In genomic region chrX:20181563-20182329, GRCh38 we compare ENCODE assay signal across 13 cellular contexts. TPM values are rescaled to one million over a fixed set of nuclear protein-coding genes. Genes with fewer than 3 reads are reported as not detected.
A peak's percentile ranks its signal among the peaks of the same experiment; 100 is the strongest.
DNase-seq lines count a peak whose midpoint lies in the region; ATAC-seq, FAIRE-seq and TF ChIP-seq lines count a peak whose summit lies in the region.
"Had no signal": no experiment of that assay in that cellular context is flagged by ENCODE, and none has a peak within 500 bp of the region (broad histone marks: within the 10 kb centered on the region; RNA-seq: fewer than 3 reads in every experiment).

No MANE protein-coding gene starts in this region.

- H3K4me3 Mint-ChIP-seq in CD4-positive, CD25-positive, alpha-beta regulatory T cell = peak overlapping the region in 1 of 4 donors; percentile 17
- H3K4me3 Mint-ChIP-seq: neural progenitor cell had no signal

- 65% methylated on average over 2 of the region's 3 CpGs for WGBS in K562 (ENCODE audit: insufficient coverage, low coverage, missing lambda C conversion rate)

- TF ChIP-seq EP300 in K562 (IDR thresholded peaks at IDR 0.05; ENCODE audit: low read length) = no peak

- H3K36me3 Mint-ChIP-seq in CD4-positive, CD25-positive, alpha-beta regulatory T cell = peaks cover 8% of the 10 kb centered on the region

- no peaks in the 10 kb centered on the region for H3K79me2 ChIP-seq in K562 (ENCODE audit: control insufficient read depth, insufficient read depth, low read length)

- H3K27ac ChIP-seq in CD4-positive, CD25-positive, alpha-beta regulatory T cell (ENCODE audit: insufficient read depth, low read length, poor library complexity, severe bottlenecking) = no peak overlapping the region
- H3K27ac ChIP-seq in SJSA1 (0 out of 2 replicates have a peak overlapping the region, but pooled peaks have one; percentile 11), K562 (ENCODE audit: extremely low read depth, low read depth, low read length) (no peak overlapping the region)
- H3K27ac ChIP-seq: neural progenitor cell had no signal

- peak overlapping the region; percentile 3 to 76 (median 40) for H3K27ac Mint-ChIP-seq in CD4-positive, CD25-positive, alpha-beta regulatory T cell
- H3K27ac Mint-ChIP-seq: neural progenitor cell had no signal

- ATAC-seq in CD4-positive, CD25-positive, alpha-beta regulatory T cell (ENCODE audit: low read depth in 2 of 2) = no peak
- ATAC-seq in GM19023 (IDR thresholded peaks at IDR 0.05; ENCODE audit: unreplicated experiment) (peak; percentile 48), K562 (no peak), left cardiac atrium (no peak)
- ATAC-seq: sciatic nerve had no signal

- H3K4me1 ChIP-seq in CD4-positive, CD25-positive, alpha-beta regulatory T cell (ENCODE audit: control insufficient read depth, insufficient read depth, low read length, poor library complexity, severe bottlenecking) = peaks cover 12% of the 10 kb centered on the region
- peaks cover 6% of the 10 kb centered on the region for H3K4me1 ChIP-seq in SJSA1 (replicated peaks)
- no peaks in the 10 kb centered on the region for H3K4me1 ChIP-seq in K562 (replicated peaks in 1 of 2; ENCODE audit: control insufficient read depth in 2 of 2, insufficient read depth in 2 of 2, low read length in 2 of 2)
- H3K4me1 ChIP-seq: neural progenitor cell had no signal

- peaks cover 25% of the 10 kb centered on the region for H3K36me3 ChIP-seq in CD4-positive, CD25-positive, alpha-beta regulatory T cell (ENCODE audit: control insufficient read depth, insufficient read depth, low read length)
- H3K36me3 ChIP-seq in SJSA1 = 0 out of 2 replicates have a peak, but pooled peaks cover 3% of the 10 kb centered on the region
- peaks cover 29% of the 10 kb centered on the region; the same call in 2 of the 3 replicates for H3K36me3 ChIP-seq in K562 (ENCODE audit: control insufficient read depth, insufficient read depth, low read length)
- H3K36me3 ChIP-seq: neural progenitor cell had no signal

- H3K9me1 ChIP-seq in K562 (ENCODE audit: control insufficient read depth, insufficient read depth, low read length) = no peaks in the 10 kb centered on the region

- no peak overlapping the region for H3K4me2 ChIP-seq in K562 (ENCODE audit: insufficient read depth, low read length)
- H3K4me2 ChIP-seq: neural progenitor cell had no signal

- peak in 1 of 3 donors; percentile 23 for DNase-seq in CD4-positive, CD25-positive, alpha-beta regulatory T cell
- DNase-seq in SJSA1 (ENCODE audit: low read depth in 1 of 2, low spot score in 2 of 2) (no peak), K562 (ENCODE audit: extremely low read depth in 1 of 4, low spot score in 3 of 4) (no peak), SIG-M5 (lab: John Stamatoyannopoulos, UW) (no peak), hypothalamus (lab: John Stamatoyannopoulos, UW) (no peak), NCI-H2227 (lab: John Stamatoyannopoulos, UW; ENCODE audit: unreplicated experiment) (no peak), left cardiac atrium (no peak)
- DNase-seq: central memory CD4-positive, alpha-beta T cell; NCI-H1694; NCI-H774 had no signal

- TF ChIP-seq RAD21 in K562 (CRISPR knock-in tag; conservative IDR thresholded peaks at IDR 0.05 in 1 of 2, IDR thresholded peaks at IDR 0.05 in 1 of 2) = no peak

- no peak for FAIRE-seq in K562 (lab: Jason Lieb, UNC)

- H3K27me3 ChIP-seq in CD4-positive, CD25-positive, alpha-beta regulatory T cell (ENCODE audit: control insufficient read depth, insufficient read depth, low read length) = no peaks in the 10 kb centered on the region
- no peaks in the 10 kb centered on the region for H3K27me3 ChIP-seq in SJSA1 (replicated peaks)
- H3K27me3 ChIP-seq in K562 (ENCODE audit: control insufficient read depth in 2 of 2, insufficient read depth in 2 of 2, low read length in 2 of 2) = no peaks in the 10 kb centered on the region
- H3K27me3 ChIP-seq: neural progenitor cell had no signal

- no peaks in the 10 kb centered on the region for H3K9me3 ChIP-seq in CD4-positive, CD25-positive, alpha-beta regulatory T cell (ENCODE audit: control insufficient read depth in 2 of 2, low read length in 2 of 2)
- H3K9me3 ChIP-seq in SJSA1 (replicated peaks) (no peaks in the 10 kb centered on the region), K562 (replicated peaks; ENCODE audit: control insufficient read depth, insufficient read depth, low read depth, low read length) (no peaks in the 10 kb centered on the region)

- H3K27me3 Mint-ChIP-seq in CD4-positive, CD25-positive, alpha-beta regulatory T cell = no peaks in the 10 kb centered on the region

- CTCF ChIA-PET in K562 (lab: Yijun Ruan, JAX; ENCODE audit: low intra/inter-chr PET ratio) = no interaction called here

- POLR2A ChIA-PET in K562 (lab: Yijun Ruan, JAX) = interaction anchor here (1.5 kb wide), 2 partner anchors 9 to 12 kb away, joined by 3 to 6 read pairs; no protein-coding TSS in a partner anchor

- H4K20me1 ChIP-seq in K562 (replicated peaks; ENCODE audit: control insufficient read depth, insufficient read depth, low read length) = no peaks in the 10 kb centered on the region

- intact Hi-C loops in K562 (cut with micrococcal nuclease) = no loop called here
- intact Hi-C loops in left cardiac atrium (cut with DNase I) = no loop called here

- no peak for TF ChIP-seq POLR2A in K562 (conservative IDR thresholded peaks at IDR 0.05)

- H3K9ac ChIP-seq in K562 (ENCODE audit: insufficient read depth in 1 of 2, low read depth in 2 of 2, low read length in 2 of 2) = no peak overlapping the region
- H3K9ac ChIP-seq: neural progenitor cell had no signal

- in situ Hi-C loops in K562 (cut with MboI) = no loop called here

- H2AFZ ChIP-seq in K562 (ENCODE audit: low read depth, low read length) = no peak overlapping the region
- H2AFZ ChIP-seq: neural progenitor cell had no signal

- H3K9me3 Mint-ChIP-seq in CD4-positive, CD25-positive, alpha-beta regulatory T cell = no peaks in the 10 kb centered on the region
- H3K9me3 Mint-ChIP-seq: neural progenitor cell had no signal

- H3K4me3 ChIP-seq in CD4-positive, CD25-positive, alpha-beta regulatory T cell (ENCODE audit: low read depth, low read length) = no peak overlapping the region
- H3K4me3 ChIP-seq in SJSA1 (no peak overlapping the region), K562 (no peak overlapping the region)
- H3K4me3 ChIP-seq: neural progenitor cell had no signal

- peaks cover 9 to 22% (median 11%) of the 10 kb centered on the region in 4 donors for H3K4me1 Mint-ChIP-seq in CD4-positive, CD25-positive, alpha-beta regulatory T cell
- H3K4me1 Mint-ChIP-seq: neural progenitor cell had no signal

- TF ChIP-seq CTCF in K562 (IDR thresholded peaks at IDR 0.05 in 2 of 3, conservative IDR thresholded peaks at IDR 0.05 in 1 of 3; ENCODE audit: insufficient read depth in 2 of 3, low read depth in 1 of 3, low read length in 3 of 3) = no peak

- no TSS peak for BruUV-seq in K562 (replicated peaks; lab: Mats Ljungman, UMichigan)

TF ChIP-seq in K562, 482 proteins besides CTCF, POLR2A, EP300 and RAD21:
- no peak for TF ChIP-seq TBL1XR1 (IDR thresholded peaks at IDR 0.05; ENCODE audit: low read length in 2 of 2)
- peak; percentile 38; the same call in 1 of the 2 replicates for TF ChIP-seq SPI1 (IDR thresholded peaks at IDR 0.05; ENCODE audit: borderline replicate concordance, low read depth, low read length)

RNA-seq across cellular contexts. Expression of gene EIF1AX, which starts 40.1 kb away (rescaled TPM):
- 59.8 TPM for total RNA-seq in CD4-positive, CD25-positive, alpha-beta regulatory T cell
- 10 to 100 TPM; 40.9 to 81.1 (median 77.1) TPM for polyA plus RNA-seq in CD4-positive, CD25-positive, alpha-beta regulatory T cell
- total RNA-seq in SJSA1 (2014; rRNA removed; shearing (Covaris generic)) = 58.9 and 64.9 TPM in 2 replicates
- total RNA-seq in K562 (2011; cell fraction: chromatin; rRNA removed; ENCODE audit: low replicate concordance) = 6.3 and 22.1 TPM in 2 replicates
- 4.8 and 5.1 TPM in 2 replicates for total RNA-seq in K562 (2011; cell fraction: nucleolus; rRNA removed)
- total RNA-seq in K562 (2011; cell fraction: nucleoplasm; rRNA removed) = 13.7 and 29.4 TPM in 2 replicates
- total RNA-seq in K562 (2014; rRNA removed) (61.1 and 62.5 TPM in 2 replicates), K562 (2014; rRNA removed; fragmentation: Illumina TruSeq; extraction: Trizol) (103 and 132 TPM in 2 replicates), K562 (2015; rRNA removed; fragmentation: Illumina TruSeq; extraction: Trizol) (69.7 and 73.5 TPM in 2 replicates), K562 (2021) (178 and 180 TPM in 2 replicates), left cardiac atrium (10 to 100 TPM; 53.2 to 88.5 TPM)
- polyA plus RNA-seq in K562 (2011; rRNA removed) (77.5 and 129 TPM in 2 replicates), K562 (2014; fragmentation: Illumina TruSeq; extraction: Trizol) (76.1 and 85.8 TPM in 2 replicates), K562 (2014; fragmentation: Nextera tagmentation; extraction: Ambion mirVana) (10 to 100 TPM; 54.2 to 56.4 TPM), K562 (2014; rRNA removed) (67.2 and 69.1 TPM in 2 replicates)
- polyA plus RNA-seq in K562 (2011; cell fraction: cytosol; rRNA removed) = 7.7 and 19.4 TPM in 2 replicates
- polyA plus RNA-seq in K562 (2011; cell fraction: nucleus; rRNA removed) = 9.0 and 12.6 TPM in 2 replicates
- 69.2 and 125 TPM in 2 replicates for polyA plus RNA-seq in K562 (2012)
- 84.7 and 114 TPM in 2 replicates for polyA minus RNA-seq in K562 (2011; rRNA and poly(A)+ RNA removed)
- 71.8 and 79.8 TPM in 2 replicates for polyA minus RNA-seq in K562 (2011; cell fraction: cytosol; rRNA and poly(A)+ RNA removed)
- 10.9 and 15.4 TPM in 2 replicates for polyA minus RNA-seq in K562 (2011; cell fraction: nucleus; rRNA and poly(A)+ RNA removed)
